16 cellular contexts compared by ENCODE assay signal in genomic region chr1:198677027-198677426, GRCh38. TPM values are rescaled to one million over a fixed set of nuclear protein-coding genes. Genes with fewer than 3 reads are reported as not detected.
A peak's percentile ranks its signal among the peaks of the same experiment; 100 is the strongest.
DNase-seq lines count a peak whose midpoint lies in the region; ATAC-seq and TF ChIP-seq lines count a peak whose summit lies in the region.
"Had no signal": no experiment of that assay in that cellular context is flagged by ENCODE, and none has a peak within 500 bp of the region (broad histone marks: within the 10 kb centered on the region; RNA-seq: fewer than 3 reads in every experiment).

No MANE protein-coding gene starts in this region.

- H3K27me3 ChIP-seq in OCI-LY1 (ENCODE audit: insufficient read depth, low read length), result no peaks in the 10 kb centered on the region
- H3K27me3 ChIP-seq: vagina had no signal

- peaks cover 85% of the 10 kb centered on the region for H3K4me1 Mint-ChIP-seq in activated T-cell treated with anti-CD3 and anti-CD28 coated beads, Interleukin-2, amount 50 U/mL, for 4 hours (ENCODE audit: low read depth)
- H3K4me1 Mint-ChIP-seq in stimulated activated effector memory CD8-positive, alpha-beta T cell treated with anti-CD3 and anti-CD28 coated beads, Interleukin-12 subunit alpha, Interleukin-12 subunit beta, amount 100 ng/mL, for 72 hours, result peaks cover 82% of the 10 kb centered on the region

- H3K4me3 ChIP-seq in OCI-LY1 (ENCODE audit: low read depth, low read length, poor library complexity, severe bottlenecking), result no peak overlapping the region
- H3K4me3 ChIP-seq: vagina had no signal

- peaks cover 43% of the 10 kb centered on the region for H3K79me2 ChIP-seq in OCI-LY1 (ENCODE audit: insufficient read depth, low read length)

- H3K27ac Mint-ChIP-seq in stimulated activated effector memory CD8-positive, alpha-beta T cell treated with anti-CD3 and anti-CD28 coated beads, Interleukin-12 subunit alpha, Interleukin-12 subunit beta, amount 100 ng/mL, for 72 hours, result peak overlapping the region; percentile 89
- H3K27ac Mint-ChIP-seq: progenitor cell of endocrine pancreas had no signal

- H3K4me2 ChIP-seq in OCI-LY1 (ENCODE audit: low read length), result peak overlapping the region; percentile 72

- peak overlapping the region; percentile 80 for H3K4me3 Mint-ChIP-seq in activated T-cell treated with anti-CD3 and anti-CD28 coated beads, Interleukin-2, amount 50 U/mL, for 4 hours
- H3K4me3 Mint-ChIP-seq in stimulated activated effector memory CD8-positive, alpha-beta T cell treated with anti-CD3 and anti-CD28 coated beads, Interleukin-12 subunit alpha, Interleukin-12 subunit beta, amount 100 ng/mL, for 72 hours, result peak overlapping the region; percentile 68

- peak overlapping the region; percentile 100 for H3K27ac ChIP-seq in OCI-LY1 (ENCODE audit: low read depth, low read length, poor library complexity, severe bottlenecking)
- H3K27ac ChIP-seq: vagina had no signal

- no peak for ATAC-seq in activated T-cell treated with anti-CD3 and anti-CD28 coated beads, Interleukin-2, amount 50 U/mL, for 4 hours
- no peak for ATAC-seq in stimulated activated effector memory CD8-positive, alpha-beta T cell treated with anti-CD3 and anti-CD28 coated beads, Interleukin-12 subunit alpha, Interleukin-12 subunit beta, amount 100 ng/mL, for 72 hours
- ATAC-seq in GM21723 (IDR thresholded peaks at IDR 0.05; ENCODE audit: unreplicated experiment) (no peak), HG02970 (IDR thresholded peaks at IDR 0.05; ENCODE audit: low FRiP score, unreplicated experiment) (no peak)

- no peak for DNase-seq in activated T-cell treated with anti-CD3 and anti-CD28 coated beads, Interleukin-2, amount 50 U/mL, for 4 hours
- DNase-seq in activated T-cell treated with anti-CD3 and anti-CD28 coated beads, Interleukin-2, amount 50 U/mL, for 48 hours, result no peak
- DNase-seq in amniotic epithelial cell (ENCODE audit: low read depth) (peak; percentile 31), NCI-H1694 (lab: John Stamatoyannopoulos, UW) (no peak)
- no peak for DNase-seq in stimulated activated effector memory CD8-positive, alpha-beta T cell treated with anti-CD3 and anti-CD28 coated beads, Interleukin-12 subunit alpha, Interleukin-12 subunit beta, amount 100 ng/mL, for 72 hours (ENCODE audit: low spot score in 2 of 2)
- DNase-seq: activated effector memory CD4-positive, alpha-beta T cell treated with anti-CD3 and anti-CD28 coated beads, Interleukin-2, amount 50 U/mL, for 16 hours; DMS53; GOT3; mesenchymal stem cell; MV-4-11; stimulated activated CD8-positive, alpha-beta memory T cell treated with anti-CD3 and anti-CD28 coated beads, Interleukin-4, amount 100 ng/mL, for 48 hours had no signal

- H3K36me3 ChIP-seq in OCI-LY1 (ENCODE audit: insufficient read depth, low read length), result peaks cover 32% of the 10 kb centered on the region
- H3K36me3 ChIP-seq: vagina had no signal

- H3K36me3 Mint-ChIP-seq in activated T-cell treated with anti-CD3 and anti-CD28 coated beads, Interleukin-2, amount 50 U/mL, for 4 hours (ENCODE audit: insufficient read depth), result peaks cover 36% of the 10 kb centered on the region
- peaks cover 98% of the 10 kb centered on the region for H3K36me3 Mint-ChIP-seq in stimulated activated effector memory CD8-positive, alpha-beta T cell treated with anti-CD3 and anti-CD28 coated beads, Interleukin-12 subunit alpha, Interleukin-12 subunit beta, amount 100 ng/mL, for 72 hours

- no peak overlapping the region for H2AFZ ChIP-seq in OCI-LY1 (ENCODE audit: low read length)

- H3K9me3 ChIP-seq in OCI-LY1 (ENCODE audit: low read length), result no peaks in the 10 kb centered on the region
- H3K9me3 ChIP-seq: vagina had no signal

- H3K9ac ChIP-seq in OCI-LY1 (ENCODE audit: low read length), result peak overlapping the region; percentile 66; the same call in 1 of the 2 replicates

- no peaks in the 10 kb centered on the region for H3K27me3 Mint-ChIP-seq in activated T-cell treated with anti-CD3 and anti-CD28 coated beads, Interleukin-2, amount 50 U/mL, for 4 hours (ENCODE audit: low read depth)
- H3K27me3 Mint-ChIP-seq: progenitor cell of endocrine pancreas had no signal

- H3K4me1 ChIP-seq in OCI-LY1 (ENCODE audit: insufficient read depth, low read length, severe bottlenecking), result peaks cover 100% of the 10 kb centered on the region
- H3K4me1 ChIP-seq: vagina had no signal

- no peaks in the 10 kb centered on the region for H3K9me3 Mint-ChIP-seq in activated T-cell treated with anti-CD3 and anti-CD28 coated beads, Interleukin-2, amount 50 U/mL, for 4 hours
- H3K9me3 Mint-ChIP-seq in stimulated activated effector memory CD8-positive, alpha-beta T cell treated with anti-CD3 and anti-CD28 coated beads, Interleukin-12 subunit alpha, Interleukin-12 subunit beta, amount 100 ng/mL, for 72 hours, result no peaks in the 10 kb centered on the region

- no peaks in the 10 kb centered on the region for H4K20me1 ChIP-seq in OCI-LY1 (ENCODE audit: insufficient read depth, low read length)

- peaks cover 6% of the 10 kb centered on the region for H3F3A ChIP-seq in OCI-LY1 (ENCODE audit: insufficient read depth, low read length)

- TF ChIP-seq CTCF in OCI-LY1 (IDR thresholded peaks at IDR 0.05; ENCODE audit: low read length), result no peak

- no peaks in the 10 kb centered on the region for H3K9me2 ChIP-seq in OCI-LY1 (ENCODE audit: low read depth, low read length)

RNA-seq across cellular contexts. Expression of gene PTPRC, which starts 38.2 kb away (rescaled TPM):
- 100 to 1,000 TPM; 181 to 243 (median 224) TPM for total RNA-seq in activated T-cell treated with anti-CD3 and anti-CD28 coated beads, Interleukin-2, amount 50 U/mL, for 4 hours
- total RNA-seq: progenitor cell of endocrine pancreas had no signal
